ENCODE assay signal across 8 cellular contexts in genomic region chr5:35651002-35651756, GRCh38. TPM values are rescaled to one million over a fixed set of nuclear protein-coding genes. Genes with fewer than 3 reads are reported as not detected.
DNase-seq lines count a peak whose midpoint lies in the region; ATAC-seq lines count a peak whose summit lies in the region.

No MANE protein-coding gene starts in this region.

- DNase-seq in GM03348 (ENCODE audit: low spot score) (peak; percentile 68), SW 1271 (lab: John Stamatoyannopoulos, UW) (peak; percentile 17 to 48), amniotic epithelial cell (ENCODE audit: low read depth) (peak; percentile 39), left lobe of liver (ENCODE audit: low spot score) (peak; percentile 50), cortex of kidney (lab: John Stamatoyannopoulos, UW) (no peak)
- peak; percentile 64 for DNase-seq in stimulated activated CD8-positive, alpha-beta memory T cell treated with anti-CD3 and anti-CD28 coated beads, Interleukin-4, amount 100 ng/mL, for 48 hours

- ATAC-seq in HG02938 (IDR thresholded peaks at IDR 0.05; ENCODE audit: unreplicated experiment) (peak; percentile 71), left lobe of liver (peak; percentile 97), HG03354 (IDR thresholded peaks at IDR 0.05; ENCODE audit: poor library complexity, severe bottlenecking, unreplicated experiment) (no peak)

RNA-seq across cellular contexts. Expression of gene SPEF2, which starts 33.5 kb away (rescaled TPM):
- total RNA-seq in left lobe of liver, result 1.7 TPM
